11 cellular contexts compared by ENCODE assay signal in the genomic region with DNA sequence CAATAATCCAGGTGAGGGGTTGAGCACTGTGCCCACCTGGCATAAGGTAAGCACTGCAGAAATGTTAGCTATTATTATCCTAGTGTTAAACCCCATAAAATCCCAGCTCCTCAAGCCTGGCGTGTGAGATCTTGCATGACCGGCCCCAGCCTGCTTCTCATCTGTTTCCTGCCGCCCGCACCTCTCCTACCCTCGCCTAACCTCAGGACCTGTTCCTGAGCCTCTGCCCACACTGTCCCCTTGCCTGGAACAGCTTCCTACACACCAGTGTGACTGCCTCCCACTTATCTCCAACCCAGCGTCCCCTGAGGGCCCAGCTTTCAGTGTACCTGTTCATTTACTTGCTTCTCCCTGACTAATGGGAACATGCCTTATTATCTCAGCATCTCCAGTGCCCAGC.
"Had no signal": no experiment of that assay in that cellular context is flagged by ENCODE, and none has a peak within 500 bp of the region (broad histone marks: within the 10 kb centered on the region; RNA-seq: fewer than 3 reads in every experiment).

No MANE protein-coding gene starts in this region.

- H3K9me3 ChIP-seq: gastroesophageal sphincter, right atrium auricular region, transverse colon had no signal

- H3K27ac ChIP-seq: gastroesophageal sphincter, right atrium auricular region, transverse colon had no signal

- H3K36me3 ChIP-seq: transverse colon had no signal

- H3K27me3 ChIP-seq: gastroesophageal sphincter, right atrium auricular region, transverse colon had no signal

- DNase-seq: activated CD4-positive, alpha-beta memory T cell treated with anti-CD3 and anti-CD28 coated beads for 36 hours; activated CD4-positive, CD25-positive, alpha-beta regulatory T cell treated with anti-CD3 and anti-CD28 coated beads, Interleukin-2, amount 50 U/mL, for 72 hours; activated gamma-delta T cell treated with Interleukin-2 at 50 U/mL for 16 hours; activated naive CD8-positive, alpha-beta T cell treated with anti-CD3 and anti-CD28 coated beads, Interleukin-2, amount 10 ng/mL, durations not matched to agents 7 days and 5 days; activated T-cell treated with anti-CD3 and anti-CD28 coated beads, Interleukin-2, amount 50 U/mL, for 48 hours; kidney glomerular epithelial cell; small intestine; transverse colon had no signal

- H3K4me1 ChIP-seq: gastroesophageal sphincter, transverse colon had no signal

- H3K4me3 ChIP-seq: gastroesophageal sphincter, right atrium auricular region, transverse colon had no signal

- ATAC-seq: gastroesophageal sphincter; stimulated activated memory B cell treated with anti-CD40 and anti-IgM and Interleukin-4, amounts not matched to agents 10 μg/mL and 1 μg/mL and 100 μg/mL, for 72 hours had no signal
